Comparison of ENCODE assay signal across 29 cellular contexts in the genomic region with DNA sequence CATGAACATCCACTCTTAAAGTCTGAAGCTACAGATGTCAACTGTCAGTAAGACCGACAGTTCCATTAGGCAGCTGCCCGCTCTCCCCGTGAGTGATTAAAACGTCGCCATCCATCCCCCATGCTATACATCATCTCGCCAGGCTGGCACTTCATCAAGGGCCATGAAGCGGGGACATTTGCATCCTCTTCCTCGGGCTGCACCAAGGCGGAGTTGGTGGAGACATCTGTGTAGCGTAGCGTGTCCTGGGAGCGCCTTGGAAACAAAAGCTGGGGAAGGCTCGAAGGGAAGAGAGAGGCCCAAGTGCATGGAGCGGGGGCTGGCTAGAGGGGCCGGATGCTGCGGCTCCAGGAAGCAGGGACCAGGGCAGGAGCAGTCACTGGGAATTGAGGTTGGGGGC.
"Had no signal": no experiment of that assay in that cellular context is flagged by ENCODE, and none has a peak within 500 bp of the region (broad histone marks: within the 10 kb centered on the region; RNA-seq: fewer than 3 reads in every experiment).

No MANE protein-coding gene starts in this region.

- DNase-seq: activated CD4-positive, alpha-beta memory T cell treated with anti-CD3 and anti-CD28 coated beads for 36 hours; activated CD4-positive, alpha-beta T cell treated with anti-CD3 and anti-CD28 coated beads, Interleukin-2, amount 10 ng/mL, durations not matched to agents 24 days and 14 days; activated CD4-positive, CD25-positive, alpha-beta regulatory T cell treated with anti-CD3 and anti-CD28 coated beads, Interleukin-2, amount 50 U/mL, for 72 hours; activated CD8-positive, alpha-beta memory T cell treated with anti-CD3 and anti-CD28 coated beads, Interleukin-2, amount 50 U/mL, for 4 hours; activated effector memory CD4-positive, alpha-beta T cell treated with anti-CD3 and anti-CD28 coated beads, Interleukin-2, amount 50 U/mL, for 16 hours; activated naive CD4-positive, alpha-beta T cell treated with anti-CD3 and anti-CD28 coated beads for 36 hours; activated naive CD8-positive, alpha-beta T cell treated with anti-CD3 and anti-CD28 coated beads for 36 hours; activated T-cell treated with anti-CD3 and anti-CD28 coated beads, Interleukin-2, amount 50 U/mL, for 1 hour; adrenal gland; body of pancreas; cerebellar nuclear complex; colonic mucosa; effector memory CD4-positive, alpha-beta T cell; erythroblast; hippocampal formation; left cardiac atrium; mammary epithelial cell; naive B cell; right cardiac atrium; spleen; stimulated activated naive CD4-positive, alpha-beta T cell treated with Interleukin-2 at 50 U/mL for 16 hours; substantia nigra; T-helper 9 cell; upper lobe of left lung had no signal

- H3K4me3 ChIP-seq: adrenal gland, body of pancreas, cardiac muscle cell, colonic mucosa, gastroesophageal sphincter, spleen, upper lobe of left lung had no signal

- H3K4me1 Mint-ChIP-seq: activated CD4-positive, alpha-beta T cell treated with anti-CD3 and anti-CD28 coated beads, Interleukin-2, amount 10 ng/mL, durations not matched to agents 24 days and 14 days; activated naive CD8-positive, alpha-beta T cell treated with anti-CD3 and anti-CD28 coated beads for 36 hours; naive B cell had no signal

- H3K9me3 Mint-ChIP-seq: activated CD4-positive, alpha-beta memory T cell treated with anti-CD3 and anti-CD28 coated beads for 36 hours; activated naive CD4-positive, alpha-beta T cell treated with anti-CD3 and anti-CD28 coated beads for 36 hours; activated naive CD8-positive, alpha-beta T cell treated with anti-CD3 and anti-CD28 coated beads for 36 hours had no signal

- H3K36me3 Mint-ChIP-seq: activated CD4-positive, alpha-beta memory T cell treated with anti-CD3 and anti-CD28 coated beads for 36 hours; activated naive CD8-positive, alpha-beta T cell treated with anti-CD3 and anti-CD28 coated beads for 36 hours; naive B cell had no signal

- H3K4me1 ChIP-seq: adrenal gland, colonic mucosa, gastroesophageal sphincter, spleen, upper lobe of left lung had no signal

- H3K36me3 ChIP-seq: adrenal gland, cardiac muscle cell, colonic mucosa, gastroesophageal sphincter, spleen, upper lobe of left lung had no signal

- H3K27me3 ChIP-seq: adrenal gland, body of pancreas, cardiac muscle cell, colonic mucosa, upper lobe of left lung had no signal

- ATAC-seq: body of pancreas, gastroesophageal sphincter, left cardiac atrium, right cardiac atrium had no signal

- H3K27ac Mint-ChIP-seq: activated CD4-positive, alpha-beta memory T cell treated with anti-CD3 and anti-CD28 coated beads for 36 hours; activated CD4-positive, alpha-beta T cell treated with anti-CD3 and anti-CD28 coated beads, Interleukin-2, amount 10 ng/mL, durations not matched to agents 24 days and 14 days; activated naive CD4-positive, alpha-beta T cell treated with anti-CD3 and anti-CD28 coated beads for 36 hours; activated naive CD8-positive, alpha-beta T cell treated with anti-CD3 and anti-CD28 coated beads for 36 hours; activated T-helper 1 cell treated with anti-CD3 and anti-CD28 coated beads, Interleukin-12 subunit alpha, Interleukin-12 subunit beta, Interleukin-2, Interleukin-4 antibody, amounts not matched to agents 30 ng/mL and 10 ng/mL and 1 ng/mL, durations not matched to agents 14 hours and 24 hours and 36 hours; mesothelial cell of epicardium; T-helper 1 cell treated with Interleukin-12 subunit alpha and Interleukin-12 subunit beta and Interleukin-4 antibody, amounts not matched to agents 30 μg/mL and 1 μg/mL, for 36 hours had no signal

- H3K27ac ChIP-seq: adrenal gland, body of pancreas, cardiac muscle cell, colonic mucosa, gastroesophageal sphincter, spleen, upper lobe of left lung had no signal

- H3K27me3 Mint-ChIP-seq: activated CD4-positive, alpha-beta T cell treated with anti-CD3 and anti-CD28 coated beads, Interleukin-2, amount 10 ng/mL, durations not matched to agents 24 days and 14 days had no signal

- H3K4me3 Mint-ChIP-seq: activated CD4-positive, alpha-beta memory T cell treated with anti-CD3 and anti-CD28 coated beads for 36 hours; activated CD4-positive, alpha-beta T cell treated with anti-CD3 and anti-CD28 coated beads, Interleukin-2, amount 10 ng/mL, durations not matched to agents 24 days and 14 days; activated naive CD4-positive, alpha-beta T cell treated with anti-CD3 and anti-CD28 coated beads for 36 hours; activated naive CD8-positive, alpha-beta T cell treated with anti-CD3 and anti-CD28 coated beads for 36 hours; activated T-helper 1 cell treated with anti-CD3 and anti-CD28 coated beads, Interleukin-12 subunit alpha, Interleukin-12 subunit beta, Interleukin-2, Interleukin-4 antibody, amounts not matched to agents 30 ng/mL and 10 ng/mL and 1 ng/mL, durations not matched to agents 14 hours and 24 hours and 36 hours; mesothelial cell of epicardium; naive B cell; T-helper 1 cell treated with Interleukin-12 subunit alpha and Interleukin-12 subunit beta and Interleukin-4 antibody, amounts not matched to agents 30 μg/mL and 1 μg/mL, for 36 hours had no signal

- H3K9me3 ChIP-seq: adrenal gland, body of pancreas, colonic mucosa, gastroesophageal sphincter, upper lobe of left lung had no signal
